In the genomic region with DNA sequence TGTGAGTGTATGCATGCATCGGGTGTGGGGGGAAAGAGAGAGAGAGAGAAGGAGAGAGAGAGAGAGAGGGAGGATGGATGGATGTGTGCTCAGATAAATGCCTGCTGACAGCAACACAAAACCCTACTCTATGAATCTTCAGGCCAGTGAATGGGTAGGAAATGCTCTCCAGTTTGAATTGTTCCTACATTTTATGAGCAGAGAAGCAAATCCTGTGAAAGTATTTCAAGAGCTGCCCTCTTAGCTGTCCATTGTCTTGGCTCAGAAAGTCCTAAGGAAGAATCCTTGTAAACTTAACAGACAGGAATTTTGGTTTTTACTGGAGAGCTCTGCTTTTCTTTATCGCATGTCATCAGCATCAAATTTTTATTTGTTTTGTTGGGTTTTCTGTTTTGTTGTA, we compare ENCODE assay signal across 22 cellular contexts. TPM values are rescaled to one million over a fixed set of nuclear protein-coding genes. Genes with fewer than 3 reads are reported as not detected.
DNase-seq lines count a peak whose midpoint lies in the region; TF ChIP-seq lines count a peak whose summit lies in the region.
"Had no signal": no experiment of that assay in that cellular context is flagged by ENCODE, and none has a peak within 500 bp of the region (broad histone marks: within the 10 kb centered on the region; RNA-seq: fewer than 3 reads in every experiment).

No MANE protein-coding gene starts in this region.

- H3K27ac Mint-ChIP-seq in endodermal cell (no peak overlapping the region), neural progenitor cell (peak overlapping the region; percentile 90)
- no peak overlapping the region for H3K27ac Mint-ChIP-seq in activated CD4-positive, alpha-beta T cell treated with anti-CD3 and anti-CD28 coated beads, Interleukin-2, amount 10 ng/mL, durations not matched to agents 7 days and 5 days
- H3K27ac Mint-ChIP-seq: CD8-positive, alpha-beta T cell; HFFc6 had no signal

- H3K27me3 Mint-ChIP-seq in endodermal cell (ENCODE audit: insufficient read depth) (peaks cover 55% of the 10 kb centered on the region), neural progenitor cell (ENCODE audit: insufficient read depth, low read depth) (no peaks in the 10 kb centered on the region)
- peaks cover 5% of the 10 kb centered on the region for H3K27me3 Mint-ChIP-seq in activated CD4-positive, alpha-beta T cell treated with anti-CD3 and anti-CD28 coated beads, Interleukin-2, amount 10 ng/mL, durations not matched to agents 7 days and 5 days

- DNase-seq in endodermal cell (no peak), neural progenitor cell (ENCODE audit: low spot score) (peak; percentile 31), uterus (no peak), HuH-7.5 (ENCODE audit: low spot score) (no peak), coronary artery (ENCODE audit: low spot score) (no peak)
- DNase-seq in activated CD4-positive, alpha-beta T cell treated with anti-CD3 and anti-CD28 coated beads, Interleukin-2, amount 10 ng/mL, durations not matched to agents 7 days and 5 days = no peak
- DNase-seq: Caco-2; CD8-positive, alpha-beta T cell; H7; HFFc6; MM.1S; NCI-H2029; NCI-H446; NCI-H524 treated with DMSO at 0.1 percent for 48 hours; NCI-H82; Right ventricle myocardium superior; RPMI8226 had no signal

- no peak overlapping the region for H3K4me3 Mint-ChIP-seq in endodermal cell
- peak overlapping the region; percentile 29 for H3K4me3 Mint-ChIP-seq in neural progenitor cell
- H3K4me3 Mint-ChIP-seq in activated CD4-positive, alpha-beta T cell treated with anti-CD3 and anti-CD28 coated beads, Interleukin-2, amount 10 ng/mL, durations not matched to agents 7 days and 5 days = no peak overlapping the region
- H3K4me3 Mint-ChIP-seq: CD8-positive, alpha-beta T cell; HFFc6; IgD-negative memory B cell had no signal

- peaks cover 0 to 15% (median 8%) of the 10 kb centered on the region in 11 experiments; a peak in 11 of 22 replicates for H3K9me3 ChIP-seq in BLaER1 treated with 17β-estradiol and CSF1 and Interleukin-3, amounts not matched to agents 10 nM and 100 nM (replicated peaks in 1 of 11)
- H3K9me3 ChIP-seq in endodermal cell (ENCODE audit: control insufficient read depth, low read length) (peaks cover 9% of the 10 kb centered on the region), neural progenitor cell (ENCODE audit: low read depth) (no peaks in the 10 kb centered on the region), uterus (no peaks in the 10 kb centered on the region)
- H3K9me3 ChIP-seq: Caco-2, SJSA1 had no signal

- CTCF ChIA-PET in activated CD4-positive, alpha-beta T cell treated with anti-CD3 and anti-CD28 coated beads, Interleukin-2, amount 10 ng/mL, durations not matched to agents 7 days and 5 days (lab: Charles Lee) = no interaction called here

- no peaks in the 10 kb centered on the region; a peak in 2 of 22 replicates for H3K36me3 ChIP-seq in BLaER1 treated with 17β-estradiol and CSF1 and Interleukin-3, amounts not matched to agents 10 nM and 100 nM
- H3K36me3 ChIP-seq in endodermal cell (ENCODE audit: control insufficient read depth, insufficient read depth, low read length) = no peaks in the 10 kb centered on the region
- no peaks in the 10 kb centered on the region for H3K36me3 ChIP-seq in neural progenitor cell
- H3K36me3 ChIP-seq in uterus = no peaks in the 10 kb centered on the region
- H3K36me3 ChIP-seq: SJSA1 had no signal

- H3K9me3 Mint-ChIP-seq in endodermal cell (no peaks in the 10 kb centered on the region), neural progenitor cell (peaks cover 13% of the 10 kb centered on the region)
- no peaks in the 10 kb centered on the region for H3K9me3 Mint-ChIP-seq in activated CD4-positive, alpha-beta T cell treated with anti-CD3 and anti-CD28 coated beads, Interleukin-2, amount 10 ng/mL, durations not matched to agents 7 days and 5 days
- H3K9me3 Mint-ChIP-seq: CD8-positive, alpha-beta T cell; HFFc6; IgD-negative memory B cell had no signal

- TF ChIP-seq CTCF in endodermal cell (conservative IDR thresholded peaks at IDR 0.05) (no peak), neural progenitor cell (IDR thresholded peaks at IDR 0.05) (no peak), uterus (IDR thresholded peaks at IDR 0.05) (no peak), coronary artery (IDR thresholded peaks at IDR 0.05) (no peak)

- H3K9ac ChIP-seq in BLaER1 treated with 17β-estradiol and CSF1 and Interleukin-3, amounts not matched to agents 10 nM and 100 nM = peak overlapping the region in 2 of 11 experiments; percentile 19 to 38; a peak in 2 of 22 replicates
- no peak overlapping the region for H3K9ac ChIP-seq in endodermal cell (ENCODE audit: extremely low read depth, low read length, poor library complexity, severe bottlenecking)
- H3K9ac ChIP-seq in neural progenitor cell = no peak overlapping the region
- H3K9ac ChIP-seq: KMS-11 had no signal

- POLR2A ChIA-PET in activated CD4-positive, alpha-beta T cell treated with anti-CD3 and anti-CD28 coated beads, Interleukin-2, amount 10 ng/mL, durations not matched to agents 7 days and 5 days (lab: Charles Lee) = no interaction called here

- intact Hi-C loops in uterus (cut with DNase I; ENCODE audit: low total_unique reads) = no loop called here

- no peak overlapping the region for H3K4me3 ChIP-seq in BLaER1 treated with 17β-estradiol and CSF1 and Interleukin-3, amounts not matched to agents 10 nM and 100 nM
- H3K4me3 ChIP-seq in endodermal cell (ENCODE audit: low read length) (no peak overlapping the region), neural progenitor cell (no peak overlapping the region), uterus (no peak overlapping the region), coronary artery (no peak overlapping the region)
- H3K4me3 ChIP-seq: SJSA1 had no signal

- H2AFZ ChIP-seq in neural progenitor cell (replicated peaks) = no peak overlapping the region

- 89 to 90% methylated on average over 2 of the region's 2 CpGs for WGBS in endodermal cell (ENCODE audit: insufficient coverage in 1 of 2, insufficient read length in 1 of 2), 2 experiments

- TF ChIP-seq POLR2A in uterus (IDR thresholded peaks at IDR 0.05) = no peak

- peak overlapping the region; percentile 62 to 82 (median 71) for H3K4me2 ChIP-seq in BLaER1 treated with 17β-estradiol and CSF1 and Interleukin-3, amounts not matched to agents 10 nM and 100 nM
- H3K4me2 ChIP-seq in neural progenitor cell = peak overlapping the region; percentile 50
- H3K4me2 ChIP-seq: KMS-11 had no signal

- H3K4me1 ChIP-seq in BLaER1 treated with 17β-estradiol and CSF1 and Interleukin-3, amounts not matched to agents 10 nM and 100 nM = peaks cover 29 to 47% (median 38%) of the 10 kb centered on the region in 10 experiments
- no peaks in the 10 kb centered on the region for H3K4me1 ChIP-seq in endodermal cell (ENCODE audit: control insufficient read depth, insufficient read depth, low read length)
- peaks cover 16% of the 10 kb centered on the region for H3K4me1 ChIP-seq in neural progenitor cell
- H3K4me1 ChIP-seq in uterus = no peaks in the 10 kb centered on the region
- H3K4me1 ChIP-seq: Caco-2, SJSA1 had no signal

- H3K4me1 Mint-ChIP-seq in endodermal cell (no peaks in the 10 kb centered on the region), neural progenitor cell (peaks cover 24% of the 10 kb centered on the region)
- H3K4me1 Mint-ChIP-seq in activated CD4-positive, alpha-beta T cell treated with anti-CD3 and anti-CD28 coated beads, Interleukin-2, amount 10 ng/mL, durations not matched to agents 7 days and 5 days = no peaks in the 10 kb centered on the region

- H3K27ac ChIP-seq in BLaER1 treated with 17β-estradiol and CSF1 and Interleukin-3, amounts not matched to agents 10 nM and 100 nM = no peak overlapping the region
- H3K27ac ChIP-seq in endodermal cell (ENCODE audit: low read depth, low read length) (peak overlapping the region; percentile 68), neural progenitor cell (no peak overlapping the region), uterus (peak overlapping the region; percentile 23 to 67), coronary artery (no peak overlapping the region)
- H3K27ac ChIP-seq: C4-2B, KMS-11, SJSA1 had no signal

- H3K79me2 ChIP-seq in neural progenitor cell (ENCODE audit: low read depth) = no peaks in the 10 kb centered on the region

- H4K20me1 ChIP-seq in BLaER1 treated with 17β-estradiol and CSF1 and Interleukin-3, amounts not matched to agents 10 nM and 100 nM = no peaks in the 10 kb centered on the region
- no peaks in the 10 kb centered on the region for H4K20me1 ChIP-seq in neural progenitor cell (ENCODE audit: low read depth)

- no peaks in the 10 kb centered on the region for H3K27me3 ChIP-seq in BLaER1 treated with 17β-estradiol and CSF1 and Interleukin-3, amounts not matched to agents 10 nM and 100 nM
- H3K27me3 ChIP-seq in endodermal cell (ENCODE audit: control insufficient read depth, insufficient read depth, low read length, poor library complexity, severe bottlenecking) (peaks cover 75% of the 10 kb centered on the region), neural progenitor cell (peaks cover 6% of the 10 kb centered on the region), uterus (no peaks in the 10 kb centered on the region)

- H3F3A ChIP-seq in neural progenitor cell (ENCODE audit: low read depth) = peaks cover 3% of the 10 kb centered on the region

- H3K36me3 Mint-ChIP-seq in endodermal cell (ENCODE audit: low read depth) (no peaks in the 10 kb centered on the region), neural progenitor cell (peaks cover 48% of the 10 kb centered on the region)
- no peaks in the 10 kb centered on the region for H3K36me3 Mint-ChIP-seq in activated CD4-positive, alpha-beta T cell treated with anti-CD3 and anti-CD28 coated beads, Interleukin-2, amount 10 ng/mL, durations not matched to agents 7 days and 5 days (ENCODE audit: low read depth)
- H3K36me3 Mint-ChIP-seq: CD8-positive, alpha-beta T cell had no signal

RNA-seq across cellular contexts. Expression of a gene that starts 7.5 kb away (rescaled TPM):
- total RNA-seq in endodermal cell (1 to 10 TPM in 1 of 2 donors, under 1 TPM in 1; 0.48 to 1.7 TPM), neural progenitor cell (ENCODE audit: low replicate concordance) (1.9 and 3.5 TPM in 2 replicates), uterus (10 to 100 TPM; 27.6 to 85.5 (median 35.1) TPM)
- polyA plus RNA-seq in endodermal cell (2013, experiment 1 of 2) = 81.9 TPM
- 68.9 TPM for polyA plus RNA-seq in endodermal cell (2013, experiment 2 of 2)
- under 1 TPM; 0.05 to 0.23 TPM for total RNA-seq in activated CD4-positive, alpha-beta T cell treated with anti-CD3 and anti-CD28 coated beads, Interleukin-2, amount 10 ng/mL, durations not matched to agents 7 days and 5 days
- total RNA-seq: CD8-positive, alpha-beta T cell; SJSA1 had no signal

RNA-seq across cellular contexts. Expression of a gene that starts 39.3 kb away (rescaled TPM):
- total RNA-seq in endodermal cell (10 to 100 TPM; 43.2 to 46.3 TPM), neural progenitor cell (ENCODE audit: low replicate concordance) (35.5 and 63.1 TPM in 2 replicates), uterus (10 to 100 TPM; 10.3 to 55.1 (median 21.6) TPM)
- polyA plus RNA-seq in endodermal cell (2013, experiment 1 of 2) = 43.0 TPM
- 40.8 TPM for polyA plus RNA-seq in endodermal cell (2013, experiment 2 of 2)
- total RNA-seq in activated CD4-positive, alpha-beta T cell treated with anti-CD3 and anti-CD28 coated beads, Interleukin-2, amount 10 ng/mL, durations not matched to agents 7 days and 5 days = 10 to 100 TPM; 36.0 to 36.1 TPM

Comparison
In these comparisons a context has a peak if more than half of its experiments do, and no peak if none do; other contexts are left out.
1. H3K27ac ChIP-seq: peak in endodermal cell (single experiment) and uterus (2 of 2); none in BLaER1 treated with 17β-estradiol and CSF1 and Interleukin-3, amounts not matched to agents 10 nM and 100 nM (0 of 11), neural progenitor cell (single experiment) and coronary artery (0 of 2).